11 cellular contexts compared by ENCODE assay signal in the genomic region with DNA sequence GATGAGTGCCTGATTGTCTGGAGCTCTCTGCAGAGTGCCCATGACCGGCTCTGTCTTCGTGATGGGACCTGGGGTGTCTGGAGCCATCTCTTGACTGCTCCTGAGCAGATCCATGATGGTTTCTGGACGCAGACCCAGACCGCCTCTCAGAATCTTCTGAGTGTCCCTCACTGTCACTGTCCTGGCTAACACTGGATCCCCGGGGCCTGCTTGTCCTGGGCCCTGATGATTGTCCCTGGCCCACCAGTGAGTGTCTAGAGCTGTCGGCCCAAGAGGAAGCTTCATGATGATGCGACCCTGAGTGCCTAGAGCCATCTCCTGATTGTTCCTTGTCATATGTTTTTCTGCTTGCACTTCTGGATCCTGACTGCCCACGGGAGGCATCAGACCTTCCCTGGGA. TPM values are rescaled to one million over a fixed set of nuclear protein-coding genes. Genes with fewer than 3 reads are reported as not detected.
"Had no signal": no experiment of that assay in that cellular context is flagged by ENCODE, and none has a peak within 500 bp of the region (broad histone marks: within the 10 kb centered on the region; RNA-seq: fewer than 3 reads in every experiment).

No MANE protein-coding gene starts in this region.

RNA-seq across cellular contexts. Expression of a gene that starts 17.1 kb away (rescaled TPM):
- total RNA-seq: NCI-H460, OCI-LY7, PC-3, PC-9, Right ventricle myocardium inferior, Right ventricle myocardium superior, SK-MEL-5 had no signal
- polyA plus RNA-seq: SK-N-SH had no signal

RNA-seq across cellular contexts. Expression of a gene that starts 51.8 kb away (rescaled TPM):
- total RNA-seq: OCI-LY7, PC-3, PC-9, Right ventricle myocardium inferior, Right ventricle myocardium superior, RPMI7951, SJCRH30, SJSA1, SK-MEL-5 had no signal
- polyA plus RNA-seq: SK-N-SH had no signal
